Comparison of ENCODE assay signal across 19 cellular contexts in genomic region chr1:44988531-44989156, GRCh38.
"Had no signal": no experiment of that assay in that cellular context is flagged by ENCODE, and none has a peak within 500 bp of the region (broad histone marks: within the 10 kb centered on the region; RNA-seq: fewer than 3 reads in every experiment).

No MANE protein-coding gene starts in this region.

- H3K27ac Mint-ChIP-seq: activated B cell treated with CpG ODN at 0.5 μM for 24 hours; activated naive CD4-positive, alpha-beta T cell treated with anti-CD3 and anti-CD28 coated beads, Interleukin-2, amount 50 U/mL, for 24 hours; activated T-cell treated with anti-CD3 and anti-CD28 coated beads, Interleukin-2, amount 50 U/mL, for 72 hours; stimulated activated memory B cell treated with anti-CD40 and anti-IgM and Interleukin-4, amounts not matched to agents 10 μg/mL and 1 μg/mL and 100 μg/mL, for 72 hours; T-helper 17 cell had no signal

- H3K36me3 ChIP-seq: esophagus muscularis mucosa, gastroesophageal sphincter, heart left ventricle, sigmoid colon, upper lobe of left lung had no signal

- H3K9me3 ChIP-seq: esophagus muscularis mucosa, gastroesophageal sphincter, heart left ventricle, sigmoid colon, testis, upper lobe of left lung had no signal

- H3K4me3 Mint-ChIP-seq: activated B cell treated with CpG ODN at 0.5 μM for 24 hours; activated naive CD4-positive, alpha-beta T cell treated with anti-CD3 and anti-CD28 coated beads, Interleukin-2, amount 50 U/mL, for 24 hours; stimulated activated memory B cell treated with anti-CD40 and anti-IgM and Interleukin-4, amounts not matched to agents 10 μg/mL and 1 μg/mL and 100 μg/mL, for 72 hours; T-helper 17 cell had no signal

- ATAC-seq: activated T-cell treated with anti-CD3 and anti-CD28 coated beads, Interleukin-2, amount 50 U/mL, for 72 hours; gastroesophageal sphincter; heart left ventricle; left lobe of liver; stimulated activated memory B cell treated with anti-CD40 and anti-IgM and Interleukin-4, amounts not matched to agents 10 μg/mL and 1 μg/mL and 100 μg/mL, for 72 hours; T-helper 17 cell had no signal

- H3K4me3 ChIP-seq: esophagus muscularis mucosa, gastroesophageal sphincter, heart left ventricle, sigmoid colon, testis, upper lobe of left lung had no signal

- H3K27ac ChIP-seq: esophagus muscularis mucosa, gastroesophageal sphincter, heart left ventricle, sigmoid colon, testis, upper lobe of left lung had no signal

- H3K27me3 Mint-ChIP-seq: activated B cell treated with CpG ODN at 0.5 μM for 24 hours; activated naive CD4-positive, alpha-beta T cell treated with anti-CD3 and anti-CD28 coated beads, Interleukin-2, amount 50 U/mL, for 24 hours; stimulated activated memory B cell treated with anti-CD40 and anti-IgM and Interleukin-4, amounts not matched to agents 10 μg/mL and 1 μg/mL and 100 μg/mL, for 72 hours had no signal

- H3K36me3 Mint-ChIP-seq: stimulated activated memory B cell treated with anti-CD40 and anti-IgM and Interleukin-4, amounts not matched to agents 10 μg/mL and 1 μg/mL and 100 μg/mL, for 72 hours had no signal

- H3K9me3 Mint-ChIP-seq: activated B cell treated with CpG ODN at 0.5 μM for 24 hours; activated naive CD4-positive, alpha-beta T cell treated with anti-CD3 and anti-CD28 coated beads, Interleukin-2, amount 50 U/mL, for 24 hours; activated T-cell treated with anti-CD3 and anti-CD28 coated beads, Interleukin-2, amount 50 U/mL, for 72 hours; stimulated activated memory B cell treated with anti-CD40 and anti-IgM and Interleukin-4, amounts not matched to agents 10 μg/mL and 1 μg/mL and 100 μg/mL, for 72 hours had no signal

- H3K27me3 ChIP-seq: esophagus muscularis mucosa, gastroesophageal sphincter, heart left ventricle, sigmoid colon, testis, upper lobe of left lung had no signal

- DNase-seq: activated B cell treated with CpG ODN at 0.5 μM for 24 hours; activated CD4-positive, alpha-beta T cell treated with anti-CD3 and anti-CD28 coated beads for 48 hours; activated effector memory CD4-positive, alpha-beta T cell treated with anti-CD3 and anti-CD28 coated beads, Interleukin-2, amount 50 U/mL, for 16 hours; activated T-cell treated with anti-CD3 and anti-CD28 coated beads, Interleukin-2, amount 50 U/mL, for 72 hours; dermis blood vessel endothelial cell; effector memory CD4-positive, alpha-beta T cell; heart left ventricle; kidney; nucleus accumbens; sigmoid colon; stimulated activated CD4-positive, alpha-beta T cell treated with anti-CD3 and anti-CD28 coated beads, Interleukin-4, amount 100 ng/mL, for 24 hours; T-helper 17 cell; testis; upper lobe of left lung had no signal
